Comparison of ENCODE assay signal across 8 cellular contexts in the genomic region with DNA sequence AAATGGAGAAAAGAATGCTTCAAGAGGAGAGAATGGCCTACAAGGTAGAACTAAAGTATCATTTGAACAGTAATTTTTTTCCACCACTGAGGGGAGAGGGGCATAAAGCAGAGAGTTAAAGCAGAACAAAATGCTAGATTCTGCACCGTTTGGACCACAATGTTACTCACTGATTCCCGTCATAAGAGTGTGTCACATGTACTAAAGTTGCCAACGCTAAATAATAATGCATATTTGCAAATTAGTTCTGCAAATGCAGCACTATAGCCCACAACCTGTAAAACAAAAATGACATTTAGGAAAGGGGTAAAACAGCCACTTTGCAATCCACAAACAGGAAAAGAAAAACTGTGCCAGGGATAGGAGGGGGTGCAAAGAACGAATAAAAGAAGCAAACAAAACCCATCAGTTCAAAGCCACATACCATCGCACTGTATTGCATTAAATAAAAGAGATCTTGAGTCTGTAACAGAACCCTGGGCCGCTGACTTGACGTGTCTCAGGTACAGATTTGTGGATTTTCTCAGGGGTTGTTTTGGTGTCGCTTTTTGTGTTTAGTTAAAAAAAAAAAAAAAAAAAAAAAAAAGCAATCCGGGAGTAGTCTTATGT. TPM values are rescaled to one million over a fixed set of nuclear protein-coding genes. Genes with fewer than 3 reads are reported as not detected.
DNase-seq lines count a peak whose midpoint lies in the region; ATAC-seq and TF ChIP-seq lines count a peak whose summit lies in the region.

No MANE protein-coding gene starts in this region.

- ATAC-seq in Right ventricle myocardium inferior (no peak), right lobe of liver (no peak), upper lobe of right lung (no peak), GM21737 (IDR thresholded peaks at IDR 0.05; ENCODE audit: unreplicated experiment) (no peak)

- H3K27me3 ChIP-seq in right atrium auricular region (no peaks in the 10 kb centered on the region), adrenal gland (no peaks in the 10 kb centered on the region), right lobe of liver (no peaks in the 10 kb centered on the region), upper lobe of right lung (no peaks in the 10 kb centered on the region)

- TF ChIP-seq POLR2A in adrenal gland (IDR thresholded peaks at IDR 0.05) (no peak), right lobe of liver (IDR thresholded peaks at IDR 0.05) (no peak)

- in situ Hi-C loops in ACHN (cut with HindIII; ENCODE audit: low pct_ligation_motif_present, low pct_unique_long_range_greater_than_20kb, low sequenced_read_pairs) = no loop called here

- H3K27ac ChIP-seq in right atrium auricular region = peak overlapping the region; percentile 97 to 100
- peak overlapping the region in 4 of 5 donors; percentile 8 to 96 (median 86) for H3K27ac ChIP-seq in adrenal gland
- peak overlapping the region; percentile 87 to 95 (median 90) for H3K27ac ChIP-seq in right lobe of liver
- peak overlapping the region; percentile 96 for H3K27ac ChIP-seq in upper lobe of right lung

- H3K9me3 ChIP-seq in right atrium auricular region = no peaks in the 10 kb centered on the region
- H3K9me3 ChIP-seq in adrenal gland (replicated peaks in 1 of 3) = no peaks in the 10 kb centered on the region
- H3K9me3 ChIP-seq in right lobe of liver = no peaks in the 10 kb centered on the region
- no peaks in the 10 kb centered on the region for H3K9me3 ChIP-seq in upper lobe of right lung

- WGBS in adrenal gland, 4 donors = 10 to 12% (median 11%) methylated on average over 9 of the region's 9 CpGs
- WGBS in right lobe of liver (ENCODE audit: insufficient coverage, low coverage, low lambda C conversion rate, missing lambda C conversion rate) = 7% methylated on average over 9 of the region's 9 CpGs

- no peak for TF ChIP-seq CTCF in right atrium auricular region (IDR thresholded peaks at IDR 0.05)
- TF ChIP-seq CTCF in adrenal gland (IDR thresholded peaks at IDR 0.05) = no peak
- no peak for TF ChIP-seq CTCF in right lobe of liver (IDR thresholded peaks at IDR 0.05)
- no peak for TF ChIP-seq CTCF in upper lobe of right lung (IDR thresholded peaks at IDR 0.05)

- intact Hi-C loops in Right ventricle myocardium inferior (cut with DNase I) = loop anchor here (1.0 to 5.0 kb wide), 3 partner anchors 27 to 291 kb away; no protein-coding TSS in a partner anchor
- intact Hi-C loops in adrenal gland (cut with DNase I) = no loop called here
- intact Hi-C loops in right lobe of liver (cut with DNase I) = no loop called here
- intact Hi-C loops in upper lobe of right lung (cut with DNase I) = no loop called here

- H3K4me1 ChIP-seq in right atrium auricular region (peaks cover 0 to 64% of the 10 kb centered on the region in 2 donors), adrenal gland (replicated peaks in 1 of 2) (peaks cover 0 to 41% of the 10 kb centered on the region in 2 donors), right lobe of liver (peaks cover 0 to 41% (median 15%) of the 10 kb centered on the region in 4 donors), upper lobe of right lung (peaks cover 50% of the 10 kb centered on the region)

- H3K36me3 ChIP-seq in right atrium auricular region = no peaks in the 10 kb centered on the region
- H3K36me3 ChIP-seq in adrenal gland (replicated peaks in 1 of 2) = no peaks in the 10 kb centered on the region
- H3K36me3 ChIP-seq in right lobe of liver = no peaks in the 10 kb centered on the region
- no peaks in the 10 kb centered on the region for H3K36me3 ChIP-seq in upper lobe of right lung

- no peak for DNase-seq in right atrium auricular region (ENCODE audit: low spot score)
- DNase-seq in Right ventricle myocardium inferior (ENCODE audit: missing footprints) = no peak
- no peak for DNase-seq in adrenal gland
- DNase-seq in right lobe of liver = no peak
- DNase-seq in upper lobe of right lung = no peak
- DNase-seq in ACHN = no peak
- no peak for DNase-seq in 8988T

- H3K4me3 ChIP-seq in right atrium auricular region (peak overlapping the region; percentile 60 to 80), adrenal gland (peak overlapping the region in 3 of 4 donors; percentile 56 to 98 (median 83)), right lobe of liver (peak overlapping the region; percentile 63 to 86 (median 82)), upper lobe of right lung (peak overlapping the region; percentile 70)

RNA-seq across cellular contexts. Expression of a gene that starts 7.7 kb away (rescaled TPM):
- 10 to 100 TPM; 74.4 to 80.1 TPM for total RNA-seq in right atrium auricular region
- total RNA-seq in Right ventricle myocardium inferior = 116 TPM
- 10 to 100 TPM; 28.9 to 84.1 (median 57.7) TPM for total RNA-seq in adrenal gland
- 10 to 100 TPM; 10.9 to 15.0 (median 13.7) TPM for polyA plus RNA-seq in adrenal gland
- 10 to 100 TPM; 23.0 to 45.3 (median 39.6) TPM for total RNA-seq in right lobe of liver
- total RNA-seq in upper lobe of right lung = 99.4 TPM
